10 cellular contexts compared by ENCODE assay signal in the genomic region with DNA sequence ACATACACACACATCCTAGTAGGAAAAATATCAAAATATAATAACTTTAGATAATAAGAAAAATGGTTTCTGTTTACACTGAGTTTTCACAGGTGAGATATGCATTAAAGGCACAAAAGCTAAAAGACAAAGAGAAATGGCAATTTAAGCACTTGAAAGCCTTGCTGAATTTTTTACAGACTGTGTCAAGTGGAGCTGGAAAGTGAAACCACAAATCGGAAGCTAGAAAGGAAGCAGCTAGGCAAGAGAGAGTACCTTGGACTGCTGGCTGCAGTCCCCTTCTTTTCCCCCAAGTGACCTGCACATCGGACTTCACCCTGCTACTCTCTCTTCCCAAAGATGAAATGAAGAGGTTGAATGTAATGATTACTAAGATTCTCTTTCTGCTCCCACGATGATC.
DNase-seq lines count a peak whose midpoint lies in the region; ATAC-seq and TF ChIP-seq lines count a peak whose summit lies in the region.
"Had no signal": no experiment of that assay in that cellular context is flagged by ENCODE, and none has a peak within 500 bp of the region (broad histone marks: within the 10 kb centered on the region; RNA-seq: fewer than 3 reads in every experiment).

No MANE protein-coding gene starts in this region.

- no peaks in the 10 kb centered on the region for H3K27me3 Mint-ChIP-seq in WTC11 (ENCODE audit: low read depth)

- peaks cover 6% of the 10 kb centered on the region for H3K9me3 Mint-ChIP-seq in WTC11

- H2AFZ ChIP-seq in GM23248 (no peak overlapping the region), hepatocyte (no peak overlapping the region)

- in situ Hi-C loops in GM23248 (cut with MboI): no loop called here
- in situ Hi-C loops in gastrocnemius medialis (cut with MboI; ENCODE audit: low sequenced_read_pairs in 4 of 4): no loop called here

- H3K27ac Mint-ChIP-seq in WTC11: no peak overlapping the region

- CTCF ChIA-PET in WTC11 (lab: Charles Lee): no interaction called here

- no peak overlapping the region for H3K9ac ChIP-seq in GM23248

- H3K4me3 Mint-ChIP-seq in WTC11: no peak overlapping the region

- H3K79me2 ChIP-seq in GM23248 (ENCODE audit: insufficient read depth): no peaks in the 10 kb centered on the region
- H3K79me2 ChIP-seq in hepatocyte: no peaks in the 10 kb centered on the region

- H3K27me3 ChIP-seq in GM23248 (replicated peaks; ENCODE audit: insufficient read depth): no peaks in the 10 kb centered on the region
- no peaks in the 10 kb centered on the region for H3K27me3 ChIP-seq in heart right ventricle
- H3K27me3 ChIP-seq in gastrocnemius medialis: no peaks in the 10 kb centered on the region
- H3K27me3 ChIP-seq in hepatocyte: peaks cover 5% of the 10 kb centered on the region

- no peak for TF ChIP-seq POLR2A in gastrocnemius medialis (IDR thresholded peaks at IDR 0.05)
- TF ChIP-seq POLR2A in lower leg skin (IDR thresholded peaks at IDR 0.05): no peak

- H3K9me3 ChIP-seq in GM23248 (ENCODE audit: low read depth) (no peaks in the 10 kb centered on the region), heart right ventricle (no peaks in the 10 kb centered on the region), gastrocnemius medialis (no peaks in the 10 kb centered on the region), hepatocyte (ENCODE audit: low read depth) (no peaks in the 10 kb centered on the region)

- peak overlapping the region; percentile 36 for H3K4me2 ChIP-seq in GM23248 (ENCODE audit: unreplicated experiment)
- H3K4me2 ChIP-seq in hepatocyte: no peak overlapping the region

- H3K4me1 Mint-ChIP-seq in WTC11: peaks cover 16% of the 10 kb centered on the region

- H3F3A ChIP-seq in GM23248 (ENCODE audit: insufficient read depth): peaks cover 8% of the 10 kb centered on the region; the same call in 1 of the 2 replicates

- TF ChIP-seq CTCF in heart right ventricle (IDR thresholded peaks at IDR 0.05) (no peak), gastrocnemius medialis (IDR thresholded peaks at IDR 0.05 in 4 of 5, conservative IDR thresholded peaks at IDR 0.05 in 1 of 5) (no peak), lower leg skin (IDR thresholded peaks at IDR 0.05) (no peak), hepatocyte (IDR thresholded peaks at IDR 0.05; ENCODE audit: poor library complexity) (no peak), WTC11 (IDR thresholded peaks at IDR 0.05) (no peak)

- POLR2A ChIA-PET in WTC11 (lab: Charles Lee): no interaction called here

- H3K27ac ChIP-seq in GM23248 (peak overlapping the region; percentile 9; the same call in 1 of the 2 replicates), heart right ventricle (peak overlapping the region; percentile 16 to 82 (median 68)), gastrocnemius medialis (peak overlapping the region; percentile 67 to 86 (median 74)), hepatocyte (no peak overlapping the region)
- H3K27ac ChIP-seq: HL-60 had no signal

- DNase-seq in GM23248 (peak; percentile 32), SW480 (ENCODE audit: low spot score) (peak; percentile 21), heart right ventricle (no peak), gastrocnemius medialis (no peak), lower leg skin (ENCODE audit: low spot score in 2 of 2) (no peak), hepatocyte (ENCODE audit: low spot score) (no peak), WTC11 (ENCODE audit: low spot score) (no peak)
- DNase-seq: NCI-H526 treated with DMSO at 0.1 percent for 48 hours had no signal

- no peaks in the 10 kb centered on the region for H3K36me3 Mint-ChIP-seq in WTC11

- H3K36me3 ChIP-seq in GM23248 (ENCODE audit: low read depth) (no peaks in the 10 kb centered on the region), heart right ventricle (no peaks in the 10 kb centered on the region), gastrocnemius medialis (no peaks in the 10 kb centered on the region), hepatocyte (replicated peaks; ENCODE audit: insufficient read depth, low read depth) (no peaks in the 10 kb centered on the region)

- 73 to 76% methylated on average over 3 of the region's 3 CpGs for WGBS in GM23248 (ENCODE audit: low coverage in 1 of 2, low lambda C conversion rate in 2 of 2, missing lambda C conversion rate in 2 of 2), 2 experiments
- whole genome bisulfite sequencing in heart right ventricle, 2 donors: 7 to 8% methylated on average over 3 of the region's 3 CpGs
- WGBS in lower leg skin, 2 donors: 32 to 57% methylated on average over 3 of the region's 3 CpGs
- WGBS in hepatocyte (ENCODE audit: low lambda C conversion rate, missing lambda C conversion rate): 71% methylated on average over 3 of the region's 3 CpGs

- no peaks in the 10 kb centered on the region for H4K20me1 ChIP-seq in GM23248 (ENCODE audit: insufficient read depth)
- H4K20me1 ChIP-seq in hepatocyte (ENCODE audit: insufficient read depth, poor library complexity, severe bottlenecking): no peaks in the 10 kb centered on the region

- peak in 7 of 8 donors; percentile 44 to 79 (median 74) for ATAC-seq in heart right ventricle
- peak; percentile 61 to 77 for ATAC-seq in gastrocnemius medialis
- no peak for ATAC-seq in GM19463 (IDR thresholded peaks at IDR 0.05; ENCODE audit: unreplicated experiment)
- no peak for ATAC-seq in WTC11

- peaks cover 14% of the 10 kb centered on the region for H3K4me1 ChIP-seq in GM23248 (ENCODE audit: insufficient read depth)
- peaks cover 0 to 39% (median 22%) of the 10 kb centered on the region in 9 donors for H3K4me1 ChIP-seq in heart right ventricle
- peaks cover 14 to 18% of the 10 kb centered on the region in 2 donors for H3K4me1 ChIP-seq in gastrocnemius medialis
- no peaks in the 10 kb centered on the region for H3K4me1 ChIP-seq in hepatocyte (ENCODE audit: insufficient read depth)

- H3K4me3 ChIP-seq in GM23248 (peak overlapping the region; percentile 34), heart right ventricle (peak overlapping the region in 6 of 10 donors; percentile 4 to 40 (median 32)), gastrocnemius medialis (peak overlapping the region; percentile 16 to 38 (median 35)), lower leg skin (ENCODE audit: low read depth, poor library complexity, severe bottlenecking) (no peak overlapping the region), hepatocyte (no peak overlapping the region)

- intact Hi-C loops in heart right ventricle (cut with DNase I): no loop called here
- intact Hi-C loops in gastrocnemius medialis (cut with DNase I; ENCODE audit: low total_unique reads): no loop called here
- intact Hi-C loops in lower leg skin (cut with DNase I; ENCODE audit: low total_unique reads): no loop called here

- H3K9me2 ChIP-seq in GM23248 (ENCODE audit: insufficient read depth): no peaks in the 10 kb centered on the region
- H3K9me2 ChIP-seq in hepatocyte (replicated peaks; ENCODE audit: insufficient read depth): no peaks in the 10 kb centered on the region

TF ChIP-seq in WTC11, 78 proteins besides CTCF, POLR2A, EP300 and RAD21 (continues in another document):
- TF ChIP-seq OVOL2 (CRISPR knock-in tag; IDR thresholded peaks at IDR 0.05; ENCODE audit: borderline replicate concordance) (no peak), HMGXB4 (CRISPR knock-in tag; IDR thresholded peaks at IDR 0.05) (no peak), NR1H2 (CRISPR knock-in tag; IDR thresholded peaks at IDR 0.05) (no peak), ZNF317 (CRISPR knock-in tag; IDR thresholded peaks at IDR 0.05; ENCODE audit: borderline replicate concordance, low read depth) (no peak), TEAD4 (CRISPR knock-in tag; IDR thresholded peaks at IDR 0.05) (no peak), NR2C2 (CRISPR knock-in tag; IDR thresholded peaks at IDR 0.05) (no peak), ZNF416 (CRISPR knock-in tag; IDR thresholded peaks at IDR 0.05) (no peak), SOX15 (CRISPR knock-in tag; IDR thresholded peaks at IDR 0.05) (no peak), ZNF232 (CRISPR knock-in tag; IDR thresholded peaks at IDR 0.05) (no peak)
- TF ChIP-seq, protein P1, sequence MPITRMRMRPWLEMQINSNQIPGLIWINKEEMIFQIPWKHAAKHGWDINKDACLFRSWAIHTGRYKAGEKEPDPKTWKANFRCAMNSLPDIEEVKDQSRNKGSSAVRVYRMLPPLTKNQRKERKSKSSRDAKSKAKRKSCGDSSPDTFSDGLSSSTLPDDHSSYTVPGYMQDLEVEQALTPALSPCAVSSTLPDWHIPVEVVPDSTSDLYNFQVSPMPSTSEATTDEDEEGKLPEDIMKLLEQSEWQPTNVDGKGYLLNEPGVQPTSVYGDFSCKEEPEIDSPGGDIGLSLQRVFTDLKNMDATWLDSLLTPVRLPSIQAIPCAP (CRISPR knock-in tag; IDR thresholded peaks at IDR 0.05): no peak
- TF ChIP-seq, protein P2, sequence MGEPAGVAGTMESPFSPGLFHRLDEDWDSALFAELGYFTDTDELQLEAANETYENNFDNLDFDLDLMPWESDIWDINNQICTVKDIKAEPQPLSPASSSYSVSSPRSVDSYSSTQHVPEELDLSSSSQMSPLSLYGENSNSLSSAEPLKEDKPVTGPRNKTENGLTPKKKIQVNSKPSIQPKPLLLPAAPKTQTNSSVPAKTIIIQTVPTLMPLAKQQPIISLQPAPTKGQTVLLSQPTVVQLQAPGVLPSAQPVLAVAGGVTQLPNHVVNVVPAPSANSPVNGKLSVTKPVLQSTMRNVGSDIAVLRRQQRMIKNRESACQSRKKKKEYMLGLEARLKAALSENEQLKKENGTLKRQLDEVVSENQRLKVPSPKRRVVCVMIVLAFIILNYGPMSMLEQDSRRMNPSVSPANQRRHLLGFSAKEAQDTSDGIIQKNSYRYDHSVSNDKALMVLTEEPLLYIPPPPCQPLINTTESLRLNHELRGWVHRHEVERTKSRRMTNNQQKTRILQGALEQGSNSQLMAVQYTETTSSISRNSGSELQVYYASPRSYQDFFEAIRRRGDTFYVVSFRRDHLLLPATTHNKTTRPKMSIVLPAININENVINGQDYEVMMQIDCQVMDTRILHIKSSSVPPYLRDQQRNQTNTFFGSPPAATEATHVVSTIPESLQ (CRISPR knock-in tag; IDR thresholded peaks at IDR 0.05): no peak

Comparison
In these comparisons a context has a peak if more than half of its experiments do, and no peak if none do; other contexts are left out.
1. DNase-seq: peak in GM23248 (single experiment) and SW480 (single experiment); none in heart right ventricle (0 of 2), gastrocnemius medialis (0 of 2), lower leg skin (0 of 2), hepatocyte (single experiment) and WTC11 (single experiment).
2. H3K4me3 ChIP-seq: peak in GM23248 (single experiment), heart right ventricle (6 of 10) and gastrocnemius medialis (4 of 4); none in lower leg skin (single experiment) and hepatocyte (single experiment).
3. ATAC-seq: peak in heart right ventricle (7 of 8) and gastrocnemius medialis (2 of 2); none in GM19463 (single experiment) and WTC11 (single experiment).